In genomic region chr11:87352759-87353707, GRCh38 we compare ENCODE assay signal across 8 cellular contexts.
A peak's percentile ranks its signal among the peaks of the same experiment; 100 is the strongest.
DNase-seq lines count a peak whose midpoint lies in the region; ATAC-seq and TF ChIP-seq lines count a peak whose summit lies in the region.

No MANE protein-coding gene starts in this region.

- ATAC-seq in GM21515 (IDR thresholded peaks at IDR 0.05; ENCODE audit: unreplicated experiment): peak; percentile 95
- peak; percentile 91 for ATAC-seq in activated T-cell treated with anti-CD3 and anti-CD28 coated beads, Interleukin-2, amount 50 U/mL, for 4 hours

- H3K4me2 ChIP-seq in PC-9 (peak overlapping the region; percentile 45), neuronal stem cell (ENCODE audit: insufficient read depth, low read length, poor library complexity, severe bottlenecking) (no peak overlapping the region)

- no peak overlapping the region for H2BK5ac ChIP-seq in neuronal stem cell (ENCODE audit: low read length)

- peaks cover 5% of the 10 kb centered on the region for H3K27me3 Mint-ChIP-seq in activated T-cell treated with anti-CD3 and anti-CD28 coated beads, Interleukin-2, amount 50 U/mL, for 4 hours (ENCODE audit: low read depth)

- no peak overlapping the region for H3K4me3 Mint-ChIP-seq in activated T-cell treated with anti-CD3 and anti-CD28 coated beads, Interleukin-2, amount 50 U/mL, for 4 hours

- no peak overlapping the region for H2AK5ac ChIP-seq in neuronal stem cell (ENCODE audit: low read depth, low read length)

- H3K4me1 ChIP-seq in PC-9 (replicated peaks; ENCODE audit: insufficient read depth) (no peaks in the 10 kb centered on the region), neuronal stem cell (ENCODE audit: control insufficient read depth in 2 of 2, insufficient read depth in 1 of 2, low read depth in 1 of 2, low read length in 2 of 2) (peaks cover 0 to 1% of the 10 kb centered on the region in 2 donors), subcutaneous abdominal adipose tissue (ENCODE audit: control insufficient read depth in 5 of 5, insufficient read depth in 5 of 5, low read length in 5 of 5) (peaks cover 0 to 47% (median 33%) of the 10 kb centered on the region in 5 donors)

- H3K9me3 ChIP-seq in PC-9 (ENCODE audit: insufficient read depth, low read depth): no peaks in the 10 kb centered on the region; the same call in 1 of the 2 replicates
- H3K9me3 ChIP-seq in neuronal stem cell (replicated peaks in 1 of 2; ENCODE audit: control insufficient read depth in 2 of 2, insufficient read depth in 1 of 2, low read depth in 1 of 2, low read length in 2 of 2): no peaks in the 10 kb centered on the region
- H3K9me3 ChIP-seq in subcutaneous abdominal adipose tissue (ENCODE audit: control insufficient read depth in 5 of 5, low read length in 5 of 5): no peaks in the 10 kb centered on the region

- H3F3A ChIP-seq in PC-9 (ENCODE audit: insufficient read depth, low read depth): no peaks in the 10 kb centered on the region

- no TSS peak for BruUV-seq in PC-9 (replicated peaks; lab: Mats Ljungman, UMichigan)

- CTCF ChIA-PET in PC-9 (lab: Charles Lee): interaction anchor here (0.6 to 0.8 kb wide), 2 partner anchors 68 kb away, joined by 3 to 6 read pairs; no protein-coding TSS in a partner anchor

- H3K36me3 Mint-ChIP-seq in activated T-cell treated with anti-CD3 and anti-CD28 coated beads, Interleukin-2, amount 50 U/mL, for 4 hours (ENCODE audit: insufficient read depth): no peaks in the 10 kb centered on the region

- H3K9ac ChIP-seq in neuronal stem cell (ENCODE audit: low read depth, low read length, poor library complexity) (no peak overlapping the region), subcutaneous abdominal adipose tissue (ENCODE audit: low read length in 5 of 5) (no peak overlapping the region)

- H3K18ac ChIP-seq in neuronal stem cell (ENCODE audit: low read length): no peak overlapping the region

- H3K4me3 ChIP-seq in PC-9: no peak overlapping the region
- no peak overlapping the region for H3K4me3 ChIP-seq in fibroblast of mammary gland (ENCODE audit: control insufficient read depth, low read depth, low read length)
- no peak overlapping the region for H3K4me3 ChIP-seq in neuronal stem cell (ENCODE audit: low read length in 2 of 2)
- peak overlapping the region in 3 of 5 donors; percentile 23 to 40 (median 27) for H3K4me3 ChIP-seq in subcutaneous abdominal adipose tissue (ENCODE audit: low read depth in 1 of 5, low read length in 5 of 5)

- H2AFZ ChIP-seq in PC-9 (no peak overlapping the region), neuronal stem cell (ENCODE audit: low read length) (no peak overlapping the region)

- H3K79me2 ChIP-seq in PC-9 (ENCODE audit: low read depth): no peaks in the 10 kb centered on the region

- H3K79me1 ChIP-seq in neuronal stem cell (ENCODE audit: low read depth, low read length): no peaks in the 10 kb centered on the region

- no CpG with 5 or more reads among the region's 26 CpGs for WGBS in neuronal stem cell (ENCODE audit: extremely low coverage in 2 of 2, insufficient read length in 2 of 2, insufficient replicate concordance in 1 of 2), 2 donors

- intact Hi-C loops in PC-9 (cut with micrococcal nuclease; ENCODE audit: unreplicated experiment): loop anchor here (1.0 to 5.0 kb wide), 5 partner anchors 68 to 1191 kb away; no protein-coding TSS in a partner anchor

- H3K14ac ChIP-seq in neuronal stem cell (ENCODE audit: low read length): no peak overlapping the region

- H2BK12ac ChIP-seq in neuronal stem cell (ENCODE audit: low read length): no peak overlapping the region

- no peak overlapping the region for H2BK15ac ChIP-seq in neuronal stem cell (ENCODE audit: low read length)

- H3K4ac ChIP-seq in neuronal stem cell (ENCODE audit: low read length): no peak overlapping the region

- no peaks in the 10 kb centered on the region for H3K9me2 ChIP-seq in PC-9 (ENCODE audit: insufficient read depth)

- POLR2A ChIA-PET in PC-9 (lab: Charles Lee; ENCODE audit: unreplicated experiment): no interaction called here

- H3K9me3 Mint-ChIP-seq in activated T-cell treated with anti-CD3 and anti-CD28 coated beads, Interleukin-2, amount 50 U/mL, for 4 hours: no peaks in the 10 kb centered on the region

- H3K4me1 Mint-ChIP-seq in activated T-cell treated with anti-CD3 and anti-CD28 coated beads, Interleukin-2, amount 50 U/mL, for 4 hours (ENCODE audit: low read depth): peaks cover 7% of the 10 kb centered on the region

- H3K27ac ChIP-seq in PC-9: no peak overlapping the region
- H3K27ac ChIP-seq in neuronal stem cell (replicated peaks; ENCODE audit: low read length): no peak overlapping the region
- no peak overlapping the region for H3K27ac ChIP-seq in subcutaneous abdominal adipose tissue (ENCODE audit: low read depth, low read length)

- no peak overlapping the region for H3K23ac ChIP-seq in neuronal stem cell (ENCODE audit: low read depth, low read length, poor library complexity)

- no peaks in the 10 kb centered on the region for H3K27me3 ChIP-seq in PC-9 (ENCODE audit: insufficient read depth, low read depth)
- peaks cover 0 to 39% (median 0%) of the 10 kb centered on the region in 3 experiments for H3K27me3 ChIP-seq in neuronal stem cell (ENCODE audit: control insufficient read depth in 3 of 3, insufficient read depth in 3 of 3, low read depth in 1 of 3, low read length in 3 of 3)
- H3K27me3 ChIP-seq in subcutaneous abdominal adipose tissue (ENCODE audit: control insufficient read depth in 5 of 5, insufficient read depth in 4 of 5, low read length in 5 of 5): no peaks in the 10 kb centered on the region

- H4K8ac ChIP-seq in neuronal stem cell (ENCODE audit: low read depth, low read length): no peak overlapping the region

- H3K36me3 ChIP-seq in PC-9 (ENCODE audit: low read depth): no peaks in the 10 kb centered on the region
- no peaks in the 10 kb centered on the region for H3K36me3 ChIP-seq in neuronal stem cell (replicated peaks in 1 of 2; ENCODE audit: control insufficient read depth in 2 of 2, insufficient read depth in 2 of 2, low read length in 2 of 2)
- H3K36me3 ChIP-seq in subcutaneous abdominal adipose tissue (ENCODE audit: control insufficient read depth in 5 of 5, insufficient read depth in 5 of 5, low read length in 5 of 5): peaks cover 0 to 4% (median 0%) of the 10 kb centered on the region in 5 donors

- peak; percentile 6 for DNase-seq in DMS79 (lab: John Stamatoyannopoulos, UW)
- peak; percentile 85 for DNase-seq in HT1080 (ENCODE audit: low read depth)
- peak; percentile 62 to 79 for DNase-seq in PC-9
- peak; percentile 83 for DNase-seq in activated T-cell treated with anti-CD3 and anti-CD28 coated beads, Interleukin-2, amount 50 U/mL, for 4 hours
- peak; percentile 73 for DNase-seq in fibroblast of mammary gland (ENCODE audit: low read depth)
- peak; percentile 75 for DNase-seq in neuronal stem cell (ENCODE audit: low spot score)

- no peak overlapping the region for H4K91ac ChIP-seq in neuronal stem cell (ENCODE audit: low read depth, low read length, poor library complexity)

- no peaks in the 10 kb centered on the region for H4K20me1 ChIP-seq in PC-9 (ENCODE audit: insufficient read depth)

- TF ChIP-seq CTCF in PC-9 (conservative IDR thresholded peaks at IDR 0.05) (peak; percentile 99), fibroblast of mammary gland (conservative IDR thresholded peaks at IDR 0.05; ENCODE audit: control insufficient read depth, insufficient read depth, low read depth, low read length) (peak; percentile 92)

- H2BK120ac ChIP-seq in neuronal stem cell (ENCODE audit: low read depth, low read length): no peak overlapping the region

Comparison
In these comparisons a context has a peak if more than half of its experiments do, and no peak if none do; other contexts are left out.
1. DNase-seq: peak in every context shown above with its lines; median percentile 85 in HT1080; 83 in activated T-cell treated with anti-CD3 and anti-CD28 coated beads, Interleukin-2, amount 50 U/mL, for 4 hours; 75 in neuronal stem cell; 73 in fibroblast of mammary gland; 70 in PC-9; 6 in DMS79.
2. H3K4me3 ChIP-seq: peak in subcutaneous abdominal adipose tissue (3 of 5); none in PC-9 (single experiment), fibroblast of mammary gland (single experiment) and neuronal stem cell (0 of 2).